In the genomic region with DNA sequence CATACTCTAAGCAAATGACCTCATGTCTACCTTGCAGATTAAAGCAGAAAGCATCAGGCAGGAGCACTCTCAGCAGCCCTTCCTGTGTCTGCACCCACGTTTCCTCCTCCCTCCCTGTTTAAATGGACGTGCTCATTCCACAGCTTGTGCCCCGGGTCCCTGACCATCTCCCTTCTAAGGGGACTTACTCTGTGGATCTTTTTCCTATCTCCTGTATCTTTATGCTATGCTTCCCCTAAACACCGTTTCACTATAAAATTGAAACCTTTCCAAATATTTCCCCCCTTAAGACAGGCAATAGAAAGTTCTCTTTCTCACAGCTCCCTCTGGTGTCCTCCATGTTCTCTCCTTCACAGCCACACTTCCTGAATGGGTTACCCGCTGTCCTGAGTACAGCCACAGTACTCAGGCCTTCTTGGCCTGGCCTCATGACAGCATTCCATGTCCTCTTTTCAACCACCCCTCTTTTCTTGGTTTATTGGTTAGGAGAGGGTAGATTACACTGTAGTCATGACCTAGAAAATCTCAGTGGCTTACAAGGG, we compare ENCODE assay signal across 15 cellular contexts. TPM values are rescaled to one million over a fixed set of nuclear protein-coding genes. Genes with fewer than 3 reads are reported as not detected.
DNase-seq lines count a peak whose midpoint lies in the region; ATAC-seq and TF ChIP-seq lines count a peak whose summit lies in the region.
"Had no signal": no experiment of that assay in that cellular context is flagged by ENCODE, and none has a peak within 500 bp of the region (broad histone marks: within the 10 kb centered on the region; RNA-seq: fewer than 3 reads in every experiment).

No MANE protein-coding gene starts in this region.

- H3K4me3 ChIP-seq in SU-DHL-6 (ENCODE audit: insufficient read depth, low read length, poor library complexity, severe bottlenecking) (no peak overlapping the region), brain microvascular endothelial cell (ENCODE audit: low read depth, low read length) (no peak overlapping the region), trophoblast cell (ENCODE audit: low read depth, low read length) (no peak overlapping the region)
- H3K4me3 ChIP-seq: suprapubic skin had no signal

- H3K9me2 ChIP-seq in SU-DHL-6 (replicated peaks; ENCODE audit: insufficient read depth, low read length), result no peaks in the 10 kb centered on the region

- peaks cover 40% of the 10 kb centered on the region for H3K4me1 Mint-ChIP-seq in activated naive CD4-positive, alpha-beta T cell treated with anti-CD3 and anti-CD28 coated beads for 36 hours (ENCODE audit: low read depth)
- peaks cover 46% of the 10 kb centered on the region for H3K4me1 Mint-ChIP-seq in stimulated activated naive CD8-positive, alpha-beta T cell treated with anti-CD3 and anti-CD28 coated beads, Interleukin-15, amount 100 ng/mL, for 72 hours

- no peak overlapping the region for H2BK12ac ChIP-seq in trophoblast cell (ENCODE audit: low read length)

- peak overlapping the region; percentile 12 for H3K4me2 ChIP-seq in SU-DHL-6 (ENCODE audit: low read depth, low read length, poor library complexity, severe bottlenecking)
- no peak overlapping the region for H3K4me2 ChIP-seq in trophoblast cell (ENCODE audit: low read length)

- in situ Hi-C loops in brain microvascular endothelial cell (cut with HindIII; ENCODE audit: low pct_ligation_motif_present, low sequenced_read_pairs), result no loop called here

- no peak overlapping the region for H4K91ac ChIP-seq in trophoblast cell (ENCODE audit: low read depth, low read length)

- no peaks in the 10 kb centered on the region for H3K36me3 Mint-ChIP-seq in activated naive CD4-positive, alpha-beta T cell treated with anti-CD3 and anti-CD28 coated beads for 36 hours (ENCODE audit: low read depth)

- peak overlapping the region; percentile 4 for H3K4me3 Mint-ChIP-seq in activated naive CD4-positive, alpha-beta T cell treated with anti-CD3 and anti-CD28 coated beads for 36 hours
- H3K4me3 Mint-ChIP-seq in stimulated activated naive CD8-positive, alpha-beta T cell treated with anti-CD3 and anti-CD28 coated beads, Interleukin-15, amount 100 ng/mL, for 72 hours, result peak overlapping the region; percentile 48 to 53

- H4K8ac ChIP-seq in trophoblast cell (ENCODE audit: low read depth, low read length), result no peak overlapping the region

- H2AFZ ChIP-seq in SU-DHL-6 (ENCODE audit: low read depth, low read length, severe bottlenecking), result peak overlapping the region; percentile 46
- no peak overlapping the region for H2AFZ ChIP-seq in trophoblast cell (ENCODE audit: insufficient read depth, low read length, poor library complexity)

- intact Hi-C loops in activated naive CD4-positive, alpha-beta T cell treated with anti-CD3 and anti-CD28 coated beads for 36 hours (cut with micrococcal nuclease), result no loop called here

- H3K14ac ChIP-seq in trophoblast cell (ENCODE audit: low read length), result no peak overlapping the region

- WGBS in trophoblast cell (ENCODE audit: extremely low coverage, insufficient coverage, insufficient read length), result no CpG with 5 or more reads among the region's 5 CpGs

- CTCF ChIA-PET in activated naive CD4-positive, alpha-beta T cell treated with anti-CD3 and anti-CD28 coated beads for 36 hours (lab: Charles Lee), result interaction anchor here (0.7 kb wide), 1 partner anchor 26 kb away, joined by 4 read pairs; no protein-coding TSS in a partner anchor

- H4K12ac ChIP-seq in trophoblast cell (ENCODE audit: low read depth, low read length), result no peak overlapping the region

- H2BK5ac ChIP-seq in trophoblast cell (ENCODE audit: low read depth, low read length, poor library complexity), result no peak overlapping the region

- no peak overlapping the region for H3K18ac ChIP-seq in trophoblast cell (ENCODE audit: low read length)

- no peaks in the 10 kb centered on the region for H3K9me3 Mint-ChIP-seq in activated naive CD4-positive, alpha-beta T cell treated with anti-CD3 and anti-CD28 coated beads for 36 hours
- no peaks in the 10 kb centered on the region for H3K9me3 Mint-ChIP-seq in stimulated activated naive CD8-positive, alpha-beta T cell treated with anti-CD3 and anti-CD28 coated beads, Interleukin-15, amount 100 ng/mL, for 72 hours

- no peaks in the 10 kb centered on the region for H3K4me1 ChIP-seq in trophoblast cell (ENCODE audit: control insufficient read depth in 1 of 2, insufficient read depth in 2 of 2, low read length in 2 of 2)
- H3K4me1 ChIP-seq: suprapubic skin had no signal

- no peaks in the 10 kb centered on the region for H3K27me3 Mint-ChIP-seq in activated naive CD4-positive, alpha-beta T cell treated with anti-CD3 and anti-CD28 coated beads for 36 hours (ENCODE audit: low read depth)
- no peaks in the 10 kb centered on the region for H3K27me3 Mint-ChIP-seq in stimulated activated naive CD8-positive, alpha-beta T cell treated with anti-CD3 and anti-CD28 coated beads, Interleukin-15, amount 100 ng/mL, for 72 hours

- no peak overlapping the region for H3K27ac ChIP-seq in SU-DHL-6 (ENCODE audit: low read depth, low read length)
- no peak overlapping the region for H3K27ac ChIP-seq in brain microvascular endothelial cell
- H3K27ac ChIP-seq in trophoblast cell (ENCODE audit: low read depth, low read length), result no peak overlapping the region
- H3K27ac ChIP-seq: suprapubic skin had no signal

- H4K20me1 ChIP-seq in SU-DHL-6 (ENCODE audit: low read depth, low read length), result no peaks in the 10 kb centered on the region

- H2BK120ac ChIP-seq in trophoblast cell (ENCODE audit: insufficient read depth, low read length, poor library complexity), result no peak overlapping the region

- no peak overlapping the region for H2AK5ac ChIP-seq in trophoblast cell (ENCODE audit: low read length)

- no peaks in the 10 kb centered on the region for H3K27me3 ChIP-seq in SU-DHL-6 (ENCODE audit: low read length)
- H3K27me3 ChIP-seq in brain microvascular endothelial cell (replicated peaks), result no peaks in the 10 kb centered on the region
- H3K27me3 ChIP-seq in trophoblast cell (ENCODE audit: insufficient read depth, low read length), result no peaks in the 10 kb centered on the region
- H3K27me3 ChIP-seq: spleen, suprapubic skin had no signal

- no peak for ATAC-seq in stimulated activated naive CD8-positive, alpha-beta T cell treated with anti-CD3 and anti-CD28 coated beads, Interleukin-15, amount 100 ng/mL, for 72 hours

- H3K36me3 ChIP-seq in SU-DHL-6 (ENCODE audit: low read length), result no peaks in the 10 kb centered on the region
- H3K36me3 ChIP-seq in brain microvascular endothelial cell (replicated peaks), result no peaks in the 10 kb centered on the region
- no peaks in the 10 kb centered on the region for H3K36me3 ChIP-seq in trophoblast cell (ENCODE audit: control insufficient read depth in 1 of 2, insufficient read depth in 2 of 2, low read length in 2 of 2)
- H3K36me3 ChIP-seq: spleen, suprapubic skin had no signal

- DNase-seq in activated naive CD4-positive, alpha-beta T cell treated with anti-CD3 and anti-CD28 coated beads for 36 hours, result no peak
- DNase-seq in activated naive CD4-positive, alpha-beta T cell treated with anti-CD3 and anti-CD28 coated beads, Interleukin-2, amount 50 U/mL, for 16 hours, result no peak
- DNase-seq in brain microvascular endothelial cell (no peak), AG08396 (ENCODE audit: low spot score) (no peak), trophoblast cell (no peak), HK-2 (ENCODE audit: unreplicated experiment) (no peak)
- no peak for DNase-seq in stimulated activated naive CD8-positive, alpha-beta T cell treated with anti-CD3 and anti-CD28 coated beads, Interleukin-15, amount 100 ng/mL, for 72 hours
- DNase-seq: DMS53; effector memory CD4-positive, alpha-beta T cell; mesenchymal stem cell; NCI-H1105; NCI-H226; spleen had no signal

- H3K9ac ChIP-seq in SU-DHL-6 (ENCODE audit: low read length), result no peak overlapping the region
- H3K9ac ChIP-seq in trophoblast cell (ENCODE audit: low read length), result no peak overlapping the region

- no peak overlapping the region for H3K4ac ChIP-seq in trophoblast cell (ENCODE audit: low read depth, low read length)

- peak overlapping the region; percentile 63 for H3K27ac Mint-ChIP-seq in activated naive CD4-positive, alpha-beta T cell treated with anti-CD3 and anti-CD28 coated beads for 36 hours
- H3K27ac Mint-ChIP-seq in stimulated activated naive CD8-positive, alpha-beta T cell treated with anti-CD3 and anti-CD28 coated beads, Interleukin-15, amount 100 ng/mL, for 72 hours, result peak overlapping the region; percentile 7 to 59

- TF ChIP-seq CTCF in SU-DHL-6 (IDR thresholded peaks at IDR 0.05; ENCODE audit: insufficient read depth, low read length, poor library complexity, severe bottlenecking) (no peak), brain microvascular endothelial cell (IDR thresholded peaks at IDR 0.05; ENCODE audit: low read depth, low read length, missing control alignments) (peak; percentile 15)

- no peaks in the 10 kb centered on the region for H3K79me1 ChIP-seq in trophoblast cell (ENCODE audit: low read length)

- H3K23ac ChIP-seq in trophoblast cell (ENCODE audit: low read length), result no peak overlapping the region

- H3K9me3 ChIP-seq in SU-DHL-6 (ENCODE audit: insufficient read depth, low read length), result no peaks in the 10 kb centered on the region
- no peaks in the 10 kb centered on the region for H3K9me3 ChIP-seq in trophoblast cell (ENCODE audit: insufficient read depth, low read depth, low read length)
- H3K9me3 ChIP-seq: spleen, suprapubic skin had no signal

- H3K79me2 ChIP-seq in SU-DHL-6 (ENCODE audit: insufficient read depth, low read length), result no peaks in the 10 kb centered on the region
- H3K79me2 ChIP-seq in trophoblast cell (ENCODE audit: control insufficient read depth, insufficient read depth, low read length, poor library complexity), result no peaks in the 10 kb centered on the region

- H3F3A ChIP-seq in SU-DHL-6 (ENCODE audit: insufficient read depth), result 0 out of 2 replicates have a peak, but pooled peaks cover 3% of the 10 kb centered on the region

RNA-seq across cellular contexts. Expression of a gene that starts 41.1 kb away (rescaled TPM):
- total RNA-seq in activated naive CD4-positive, alpha-beta T cell treated with anti-CD3 and anti-CD28 coated beads for 36 hours, result 10 to 100 TPM; 11.4 to 12.2 TPM
- polyA plus RNA-seq in trophoblast cell (2013), result 10.6 and 10.8 TPM in 2 replicates
